Comparison of ENCODE assay signal across 20 cellular contexts in genomic region chr7:6700793-6701192, GRCh38. TPM values are rescaled to one million over a fixed set of nuclear protein-coding genes. Genes with fewer than 3 reads are reported as not detected.
"Had no signal": no experiment of that assay in that cellular context is flagged by ENCODE, and none has a peak within 500 bp of the region (broad histone marks: within the 10 kb centered on the region; RNA-seq: fewer than 3 reads in every experiment).

No MANE protein-coding gene starts in this region.

- H3K27ac Mint-ChIP-seq: mesothelial cell of epicardium, type B pancreatic cell had no signal

- ATAC-seq: gastrocnemius medialis, left lobe of liver had no signal

- H3K4me3 Mint-ChIP-seq: mesothelial cell of epicardium, type B pancreatic cell had no signal

- H3K27ac ChIP-seq: dorsolateral prefrontal cortex, epithelial cell of prostate, esophagus muscularis mucosa, gastrocnemius medialis, neutrophil, sigmoid colon, skin epidermis, suprapubic skin, thyroid gland had no signal

- H3K27me3 ChIP-seq: dorsolateral prefrontal cortex, esophagus muscularis mucosa, gastrocnemius medialis, neutrophil, sigmoid colon, suprapubic skin, thyroid gland had no signal

- H3K27me3 Mint-ChIP-seq: type B pancreatic cell had no signal

- H3K4me3 ChIP-seq: dorsolateral prefrontal cortex, esophagus muscularis mucosa, gastrocnemius medialis, sigmoid colon, skin epidermis, suprapubic skin, thyroid gland had no signal

- DNase-seq: cortex of kidney; dorsolateral prefrontal cortex; effector CD8-positive, alpha-beta T cell; gastrocnemius medialis; islet precursor cell; sigmoid colon; stimulated activated CD4-positive, alpha-beta T cell treated with anti-CD3 and anti-CD28 coated beads, Interleukin-12 subunit alpha, Interleukin-12 subunit beta, amount 100 ng/mL, for 4 hours; stimulated activated naive CD4-positive, alpha-beta T cell treated with Interleukin-2 at 50 U/mL for 16 hours; thyroid gland had no signal

- FAIRE-seq: endometrium, urothelium cell line had no signal

- H3K9me3 ChIP-seq: thyroid gland had no signal

RNA-seq across cellular contexts. Expression of gene RSPH10B2, which starts 53.1 kb away (rescaled TPM):
- total RNA-seq: left lobe of liver, osteoblast, suprapubic skin had no signal
